In genomic region chr13:100306444-100306999, GRCh38 we compare ENCODE assay signal across 1 cellular context.
TF ChIP-seq lines count a peak whose summit lies in the region.

No MANE protein-coding gene starts in this region.

TF ChIP-seq in GM23338, 12 proteins besides CTCF, POLR2A, EP300 and RAD21 (continued from another document):
- no peak for TF ChIP-seq ZNF462 (CRISPR knock-in tag; IDR thresholded peaks at IDR 0.05)
